ENCODE assay signal across 24 cellular contexts in genomic region chr1:1395166-1395565, GRCh38. TPM values are rescaled to one million over a fixed set of nuclear protein-coding genes. Genes with fewer than 3 reads are reported as not detected.
DNase-seq lines count a peak whose midpoint lies in the region; ATAC-seq and TF ChIP-seq lines count a peak whose summit lies in the region.
"Had no signal": no experiment of that assay in that cellular context is flagged by ENCODE, and none has a peak within 500 bp of the region (broad histone marks: within the 10 kb centered on the region; RNA-seq: fewer than 3 reads in every experiment).

No MANE protein-coding gene starts in this region.

- H3K9me3 Mint-ChIP-seq in WTC11 (no peaks in the 10 kb centered on the region), endothelial cell (ENCODE audit: unreplicated experiment) (no peaks in the 10 kb centered on the region)
- no peaks in the 10 kb centered on the region for H3K9me3 Mint-ChIP-seq in stimulated activated effector memory CD8-positive, alpha-beta T cell treated with anti-CD3 and anti-CD28 coated beads, Interleukin-12 subunit alpha, Interleukin-12 subunit beta, amount 100 ng/mL, for 72 hours

- TF ChIP-seq CTCF in WTC11 (IDR thresholded peaks at IDR 0.05) = no peak
- TF ChIP-seq CTCF in endothelial cell (IDR thresholded peaks at IDR 0.05; ENCODE audit: unreplicated experiment) = no peak

- H3K4me3 Mint-ChIP-seq in WTC11 = no peak overlapping the region
- peak overlapping the region; percentile 69 for H3K4me3 Mint-ChIP-seq in endothelial cell (ENCODE audit: unreplicated experiment)
- no peak overlapping the region for H3K4me3 Mint-ChIP-seq in stimulated activated effector memory CD8-positive, alpha-beta T cell treated with anti-CD3 and anti-CD28 coated beads, Interleukin-12 subunit alpha, Interleukin-12 subunit beta, amount 100 ng/mL, for 72 hours

- H3K4me1 Mint-ChIP-seq in WTC11 (peaks cover 8% of the 10 kb centered on the region), endothelial cell (ENCODE audit: unreplicated experiment) (peaks cover 21% of the 10 kb centered on the region)
- H3K4me1 Mint-ChIP-seq in stimulated activated effector memory CD8-positive, alpha-beta T cell treated with anti-CD3 and anti-CD28 coated beads, Interleukin-12 subunit alpha, Interleukin-12 subunit beta, amount 100 ng/mL, for 72 hours = peaks cover 27% of the 10 kb centered on the region

- POLR2A ChIA-PET in WTC11 (lab: Charles Lee) = no interaction called here

- CTCF ChIA-PET in WTC11 (lab: Charles Lee) = interaction anchor here (0.8 kb wide), 1 partner anchor 46 kb away, joined by 3 read pairs; no protein-coding TSS in a partner anchor

- intact Hi-C loops in left ventricle myocardium superior (cut with micrococcal nuclease) (no loop called here), cardiac septum (cut with DNase I) (loop anchor here (5.0 kb wide), 1 partner anchor 47 kb away; no protein-coding TSS in a partner anchor)

- H3K36me3 Mint-ChIP-seq in WTC11 (peaks cover 71% of the 10 kb centered on the region), endothelial cell (ENCODE audit: low read depth, unreplicated experiment) (peaks cover 41% of the 10 kb centered on the region)
- peaks cover 95% of the 10 kb centered on the region for H3K36me3 Mint-ChIP-seq in stimulated activated effector memory CD8-positive, alpha-beta T cell treated with anti-CD3 and anti-CD28 coated beads, Interleukin-12 subunit alpha, Interleukin-12 subunit beta, amount 100 ng/mL, for 72 hours

- ATAC-seq in left ventricle myocardium superior = peak; percentile 9
- no peak for ATAC-seq in WTC11
- no peak for ATAC-seq in stimulated activated effector memory CD8-positive, alpha-beta T cell treated with anti-CD3 and anti-CD28 coated beads, Interleukin-12 subunit alpha, Interleukin-12 subunit beta, amount 100 ng/mL, for 72 hours
- ATAC-seq: activated CD4-positive, CD25-positive, alpha-beta regulatory T cell treated with anti-CD3 and anti-CD28 coated beads, Interleukin-2, amount 50 U/mL, for 24 hours; mucosa of descending colon; upper lobe of right lung had no signal

- no peak for DNase-seq in left ventricle myocardium superior
- DNase-seq in cardiac septum (ENCODE audit: low spot score) = no peak
- no peak for DNase-seq in WTC11 (ENCODE audit: low spot score)
- no peak for DNase-seq in endothelial cell (ENCODE audit: low spot score)
- no peak for DNase-seq in stimulated activated effector memory CD8-positive, alpha-beta T cell treated with anti-CD3 and anti-CD28 coated beads, Interleukin-12 subunit alpha, Interleukin-12 subunit beta, amount 100 ng/mL, for 72 hours (ENCODE audit: low spot score in 2 of 2)
- no peak for DNase-seq in cerebellum (ENCODE audit: low spot score)
- no peak for DNase-seq in amniotic stem cell (lab: John Stamatoyannopoulos, UW)
- no peak for DNase-seq in COLO668 (lab: John Stamatoyannopoulos, UW; ENCODE audit: unreplicated experiment)
- DNase-seq: activated effector memory CD4-positive, alpha-beta T cell treated with Interleukin-2 at 50 U/mL for 16 hours; central memory CD4-positive, alpha-beta T cell; dermis blood vessel endothelial cell; DMS79; GF-D8; mucosa of descending colon; NCI-H1436 treated with DMSO at 0.1 percent for 48 hours; PC-9; SIG-M5; stimulated activated CD4-positive, alpha-beta T cell treated with anti-CD3 and anti-CD28 coated beads, Interleukin-2, amount 100 ng/mL, for 24 hours; SW 1271; upper lobe of right lung had no signal

- peak overlapping the region; percentile 3; the same call in 1 of the 2 replicates for H3K27ac Mint-ChIP-seq in WTC11
- H3K27ac Mint-ChIP-seq in endothelial cell (ENCODE audit: unreplicated experiment) = peak overlapping the region; percentile 67
- peak overlapping the region; percentile 59 for H3K27ac Mint-ChIP-seq in stimulated activated effector memory CD8-positive, alpha-beta T cell treated with anti-CD3 and anti-CD28 coated beads, Interleukin-12 subunit alpha, Interleukin-12 subunit beta, amount 100 ng/mL, for 72 hours

- H3K27me3 Mint-ChIP-seq in WTC11 (ENCODE audit: low read depth) (no peaks in the 10 kb centered on the region), endothelial cell (ENCODE audit: unreplicated experiment) (no peaks in the 10 kb centered on the region)

TF ChIP-seq in WTC11, 78 proteins besides CTCF, POLR2A, EP300 and RAD21:
- TF ChIP-seq, protein P1, sequence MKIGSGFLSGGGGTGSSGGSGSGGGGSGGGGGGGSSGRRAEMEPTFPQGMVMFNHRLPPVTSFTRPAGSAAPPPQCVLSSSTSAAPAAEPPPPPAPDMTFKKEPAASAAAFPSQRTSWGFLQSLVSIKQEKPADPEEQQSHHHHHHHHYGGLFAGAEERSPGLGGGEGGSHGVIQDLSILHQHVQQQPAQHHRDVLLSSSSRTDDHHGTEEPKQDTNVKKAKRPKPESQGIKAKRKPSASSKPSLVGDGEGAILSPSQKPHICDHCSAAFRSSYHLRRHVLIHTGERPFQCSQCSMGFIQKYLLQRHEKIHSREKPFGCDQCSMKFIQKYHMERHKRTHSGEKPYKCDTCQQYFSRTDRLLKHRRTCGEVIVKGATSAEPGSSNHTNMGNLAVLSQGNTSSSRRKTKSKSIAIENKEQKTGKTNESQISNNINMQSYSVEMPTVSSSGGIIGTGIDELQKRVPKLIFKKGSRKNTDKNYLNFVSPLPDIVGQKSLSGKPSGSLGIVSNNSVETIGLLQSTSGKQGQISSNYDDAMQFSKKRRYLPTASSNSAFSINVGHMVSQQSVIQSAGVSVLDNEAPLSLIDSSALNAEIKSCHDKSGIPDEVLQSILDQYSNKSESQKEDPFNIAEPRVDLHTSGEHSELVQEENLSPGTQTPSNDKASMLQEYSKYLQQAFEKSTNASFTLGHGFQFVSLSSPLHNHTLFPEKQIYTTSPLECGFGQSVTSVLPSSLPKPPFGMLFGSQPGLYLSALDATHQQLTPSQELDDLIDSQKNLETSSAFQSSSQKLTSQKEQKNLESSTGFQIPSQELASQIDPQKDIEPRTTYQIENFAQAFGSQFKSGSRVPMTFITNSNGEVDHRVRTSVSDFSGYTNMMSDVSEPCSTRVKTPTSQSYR (CRISPR knock-in tag; IDR thresholded peaks at IDR 0.05) = no peak
- TF ChIP-seq GRHL2 (CRISPR knock-in tag; IDR thresholded peaks at IDR 0.05; ENCODE audit: insufficient replicate concordance, severe bottlenecking) = no peak
- TF ChIP-seq ZMAT4 (CRISPR knock-in tag; IDR thresholded peaks at IDR 0.05) = no peak
- no peak for TF ChIP-seq SMAD3 (CRISPR knock-in tag; IDR thresholded peaks at IDR 0.05; ENCODE audit: borderline replicate concordance)
- TF ChIP-seq TEAD4 (CRISPR knock-in tag; IDR thresholded peaks at IDR 0.05) = no peak
TF ChIP-seq in WTC11: peak in this region for 0.

RNA-seq across cellular contexts. Expression of gene CCNL2, which starts 4.0 kb away (rescaled TPM):
- 61.0 TPM for total RNA-seq in left ventricle myocardium superior
- 78.6 TPM for total RNA-seq in cardiac septum
- total RNA-seq in WTC11 (2021) = 117 to 142 TPM (median 117 TPM) in 3 replicates
- total RNA-seq in endothelial cell (ENCODE audit: unreplicated experiment) = 266 TPM
- 197 TPM for total RNA-seq in cerebellum

RNA-seq across cellular contexts. Expression of gene MRPL20, which starts 11.9 kb away (rescaled TPM):
- total RNA-seq in left ventricle myocardium superior = 155 TPM
- 127 TPM for total RNA-seq in cardiac septum
- 126 to 156 TPM (median 134 TPM) in 3 replicates for total RNA-seq in WTC11 (2021)
- total RNA-seq in endothelial cell (ENCODE audit: unreplicated experiment) = 95.0 TPM
- 31.9 TPM for total RNA-seq in cerebellum

RNA-seq across cellular contexts. Expression of gene AURKAIP1, which starts 20.2 kb away (rescaled TPM):
- total RNA-seq in left ventricle myocardium superior (268 TPM), cardiac septum (174 TPM), WTC11 (2021) (238 to 268 TPM (median 250 TPM) in 3 replicates), endothelial cell (ENCODE audit: unreplicated experiment) (128 TPM), cerebellum (16.8 TPM)

RNA-seq across cellular contexts. Expression of gene ANKRD65, which starts 25.9 kb away (rescaled TPM):
- total RNA-seq in left ventricle myocardium superior (2.1 TPM), cardiac septum (1.8 TPM), WTC11 (2021) (1.6 to 2.8 TPM (median 1.9 TPM) in 3 replicates), endothelial cell (ENCODE audit: unreplicated experiment) (0.31 TPM), cerebellum (1.1 TPM)
- total RNA-seq: activated CD8-positive, alpha-beta memory T cell treated with anti-CD3 and anti-CD28 coated beads for 36 hours; HT1080 had no signal

RNA-seq across cellular contexts. Expression of gene MXRA8, which starts 36.8 kb away (rescaled TPM):
- total RNA-seq in left ventricle myocardium superior = 16.8 TPM
- total RNA-seq in cardiac septum = 30.5 TPM
- 6.7 to 11.2 TPM (median 10.7 TPM) in 3 replicates for total RNA-seq in WTC11 (2021)
- total RNA-seq in endothelial cell (ENCODE audit: unreplicated experiment) = 0.64 TPM
- 18.2 TPM for total RNA-seq in cerebellum
- total RNA-seq: NCI-H460 had no signal

Comparison
In these comparisons a context has a peak if more than half of its experiments do, and no peak if none do; other contexts are left out.
1. H3K27ac Mint-ChIP-seq: peak in every context shown above with its lines; median percentile 67 in endothelial cell; 59 in stimulated activated effector memory CD8-positive, alpha-beta T cell treated with anti-CD3 and anti-CD28 coated beads, Interleukin-12 subunit alpha, Interleukin-12 subunit beta, amount 100 ng/mL, for 72 hours; 3 in WTC11.